In the genomic region with DNA sequence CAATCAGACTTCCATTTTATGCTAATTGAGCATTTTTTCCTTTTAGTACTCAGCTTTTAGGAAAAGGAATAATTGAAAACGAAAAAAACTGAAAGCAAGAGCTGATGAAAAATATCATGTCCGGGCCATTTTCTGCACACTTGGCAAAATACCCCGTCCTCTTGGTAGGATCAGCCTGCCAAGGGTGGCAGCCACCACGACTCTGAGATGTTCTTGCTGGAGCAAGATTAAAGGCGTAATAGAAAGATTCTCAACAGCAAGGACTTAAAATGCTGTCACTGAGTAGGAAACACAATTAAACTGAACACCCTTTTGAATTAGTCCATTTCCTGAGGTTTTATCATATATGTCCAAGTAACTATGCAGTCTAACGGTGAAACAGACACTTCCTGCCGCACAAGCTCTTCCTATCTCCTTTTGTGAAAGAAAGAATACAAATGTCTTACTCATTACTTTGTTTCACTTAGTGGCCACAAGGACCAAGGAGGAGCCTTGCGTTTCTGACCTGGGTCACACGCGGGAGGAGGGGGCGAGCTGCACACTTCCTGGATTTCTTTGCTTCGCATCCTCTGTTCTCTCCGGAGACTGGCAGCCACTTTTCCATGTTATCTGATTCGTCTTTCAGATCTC, we compare ENCODE assay signal across 10 cellular contexts.
DNase-seq lines count a peak whose midpoint lies in the region; ATAC-seq and TF ChIP-seq lines count a peak whose summit lies in the region.
"Had no signal": no experiment of that assay in that cellular context is flagged by ENCODE, and none has a peak within 500 bp of the region (broad histone marks: within the 10 kb centered on the region; RNA-seq: fewer than 3 reads in every experiment).

No MANE protein-coding gene starts in this region.

- peak overlapping the region; percentile 94 for H3K27ac Mint-ChIP-seq in chondrocyte (ENCODE audit: unreplicated experiment)
- H3K27ac Mint-ChIP-seq in mesothelial cell of epicardium = peak overlapping the region; percentile 83
- H3K27ac Mint-ChIP-seq in activated T-helper 1 cell treated with anti-CD3 and anti-CD28 coated beads, Interleukin-12 subunit alpha, Interleukin-12 subunit beta, Interleukin-2, Interleukin-4 antibody, amounts not matched to agents 30 ng/mL and 10 ng/mL and 1 ng/mL, durations not matched to agents 14 hours and 24 hours and 36 hours = no peak overlapping the region

- ATAC-seq in left cardiac atrium (peak in 1 of 2 donors; percentile 52), Right ventricle myocardium inferior (no peak), omental fat pad (ENCODE audit: low FRiP score) (no peak)

- H3K4me3 Mint-ChIP-seq in chondrocyte (ENCODE audit: unreplicated experiment) (peak overlapping the region; percentile 67), mesothelial cell of epicardium (no peak overlapping the region)
- no peak overlapping the region for H3K4me3 Mint-ChIP-seq in activated T-helper 1 cell treated with anti-CD3 and anti-CD28 coated beads, Interleukin-12 subunit alpha, Interleukin-12 subunit beta, Interleukin-2, Interleukin-4 antibody, amounts not matched to agents 30 ng/mL and 10 ng/mL and 1 ng/mL, durations not matched to agents 14 hours and 24 hours and 36 hours

- no peak for TF ChIP-seq CTCF in chondrocyte (IDR thresholded peaks at IDR 0.05)
- TF ChIP-seq CTCF in mesothelial cell of epicardium (IDR thresholded peaks at IDR 0.05; ENCODE audit: unreplicated experiment) = no peak
- TF ChIP-seq CTCF in omental fat pad (IDR thresholded peaks at IDR 0.05) = no peak

- DNase-seq in left cardiac atrium = peak; percentile 35
- no peak for DNase-seq in Right ventricle myocardium inferior (ENCODE audit: missing footprints)
- no peak for DNase-seq in chondrocyte (ENCODE audit: low spot score)
- DNase-seq in mesothelial cell of epicardium (ENCODE audit: low spot score in 2 of 2, unreplicated experiment in 2 of 2) = no peak
- no peak for DNase-seq in omental fat pad (ENCODE audit: low spot score)
- DNase-seq in DMS153 treated with DMSO at 0.1 percent for 48 hours (lab: John Stamatoyannopoulos, UW; ENCODE audit: unreplicated experiment) = no peak
- DNase-seq in activated T-helper 1 cell treated with anti-CD3 and anti-CD28 coated beads, Interleukin-12 subunit alpha, Interleukin-12 subunit beta, Interleukin-2, Interleukin-4 antibody, amounts not matched to agents 30 ng/mL and 10 ng/mL and 1 ng/mL, durations not matched to agents 14 hours and 24 hours and 36 hours (ENCODE audit: low spot score) = no peak
- DNase-seq in activated gamma-delta T cell (lab: John Stamatoyannopoulos, UW) = no peak
- DNase-seq: ACHN, NCI-H2171 had no signal

- intact Hi-C loops in left cardiac atrium (cut with DNase I) = no loop called here
- intact Hi-C loops in Right ventricle myocardium inferior (cut with DNase I) = no loop called here
- intact Hi-C loops in activated T-helper 1 cell treated with anti-CD3 and anti-CD28 coated beads, Interleukin-12 subunit alpha, Interleukin-12 subunit beta, Interleukin-2, Interleukin-4 antibody, amounts not matched to agents 30 ng/mL and 10 ng/mL and 1 ng/mL, durations not matched to agents 14 hours and 24 hours and 36 hours (cut with micrococcal nuclease) = no loop called here

- no peaks in the 10 kb centered on the region for H3K27me3 Mint-ChIP-seq in chondrocyte (ENCODE audit: low read depth)
- H3K27me3 Mint-ChIP-seq in mesothelial cell of epicardium (ENCODE audit: low read depth) = no peaks in the 10 kb centered on the region
- H3K27me3 Mint-ChIP-seq in activated T-helper 1 cell treated with anti-CD3 and anti-CD28 coated beads, Interleukin-12 subunit alpha, Interleukin-12 subunit beta, Interleukin-2, Interleukin-4 antibody, amounts not matched to agents 30 ng/mL and 10 ng/mL and 1 ng/mL, durations not matched to agents 14 hours and 24 hours and 36 hours (ENCODE audit: insufficient read depth) = no peaks in the 10 kb centered on the region

- H3K36me3 Mint-ChIP-seq in chondrocyte (ENCODE audit: low read depth) (no peaks in the 10 kb centered on the region), mesothelial cell of epicardium (no peaks in the 10 kb centered on the region)
- H3K36me3 Mint-ChIP-seq in activated T-helper 1 cell treated with anti-CD3 and anti-CD28 coated beads, Interleukin-12 subunit alpha, Interleukin-12 subunit beta, Interleukin-2, Interleukin-4 antibody, amounts not matched to agents 30 ng/mL and 10 ng/mL and 1 ng/mL, durations not matched to agents 14 hours and 24 hours and 36 hours (ENCODE audit: low read depth) = no peaks in the 10 kb centered on the region

- peaks cover 79% of the 10 kb centered on the region for H3K4me1 Mint-ChIP-seq in chondrocyte (ENCODE audit: low read depth)
- peaks cover 60% of the 10 kb centered on the region for H3K4me1 Mint-ChIP-seq in mesothelial cell of epicardium
- H3K4me1 Mint-ChIP-seq in activated T-helper 1 cell treated with anti-CD3 and anti-CD28 coated beads, Interleukin-12 subunit alpha, Interleukin-12 subunit beta, Interleukin-2, Interleukin-4 antibody, amounts not matched to agents 30 ng/mL and 10 ng/mL and 1 ng/mL, durations not matched to agents 14 hours and 24 hours and 36 hours (ENCODE audit: low read depth) = no peaks in the 10 kb centered on the region

- H3K9me3 Mint-ChIP-seq in chondrocyte (ENCODE audit: low read depth) (no peaks in the 10 kb centered on the region), mesothelial cell of epicardium (no peaks in the 10 kb centered on the region)
- H3K9me3 Mint-ChIP-seq in activated T-helper 1 cell treated with anti-CD3 and anti-CD28 coated beads, Interleukin-12 subunit alpha, Interleukin-12 subunit beta, Interleukin-2, Interleukin-4 antibody, amounts not matched to agents 30 ng/mL and 10 ng/mL and 1 ng/mL, durations not matched to agents 14 hours and 24 hours and 36 hours = no peaks in the 10 kb centered on the region
